Comparison of ENCODE assay signal across 1 cellular context in genomic region chr20:62368303-62368628, GRCh38.
TF ChIP-seq lines count a peak whose summit lies in the region.

No MANE protein-coding gene starts in this region.

TF ChIP-seq in HepG2, 621 proteins besides CTCF, POLR2A, EP300 and RAD21 (continued from another document and continues in another):
- TF ChIP-seq HMGXB3 (CRISPR knock-in tag; IDR thresholded peaks at IDR 0.05; ENCODE audit: borderline replicate concordance), result 0 out of 2 replicates have a peak, but pooled peaks have one; percentile 30
- TF ChIP-seq ZNF605 (CRISPR knock-in tag; IDR thresholded peaks at IDR 0.05), result no peak
- TF ChIP-seq STAT6 (CRISPR knock-in tag; IDR thresholded peaks at IDR 0.05; ENCODE audit: borderline replicate concordance), result no peak
- no peak for TF ChIP-seq POGZ (CRISPR knock-in tag; IDR thresholded peaks at IDR 0.05)
- no peak for TF ChIP-seq TAF15 (IDR thresholded peaks at IDR 0.05; ENCODE audit: low read depth, low read length, poor library complexity, severe bottlenecking)
- TF ChIP-seq ZFP36 (IDR thresholded peaks at IDR 0.05; ENCODE audit: borderline replicate concordance, low read depth, low read length, partially characterized antibody), result no peak
- no peak for TF ChIP-seq ARID4A (CRISPR knock-in tag; IDR thresholded peaks at IDR 0.05; ENCODE audit: borderline replicate concordance)
- TF ChIP-seq JARID2 (CRISPR knock-in tag; IDR thresholded peaks at IDR 0.05; ENCODE audit: insufficient replicate concordance), result no peak
- no peak; the same call in 1 of the 2 replicates for TF ChIP-seq ZNF143 (CRISPR knock-in tag; IDR thresholded peaks at IDR 0.05)
- TF ChIP-seq MYNN (CRISPR knock-in tag; IDR thresholded peaks at IDR 0.05; ENCODE audit: low read depth), result no peak; the same call in 1 of the 2 replicates
- no peak for TF ChIP-seq SMC3 (IDR thresholded peaks at IDR 0.05; ENCODE audit: low read length)
- no peak for TF ChIP-seq FOXJ3 (CRISPR knock-in tag; IDR thresholded peaks at IDR 0.05; ENCODE audit: borderline replicate concordance)
- no peak for TF ChIP-seq ZNF180 (CRISPR knock-in tag; IDR thresholded peaks at IDR 0.05; ENCODE audit: borderline replicate concordance, low read depth)
- TF ChIP-seq TCF7L2 (IDR thresholded peaks at IDR 0.05; ENCODE audit: low read depth, low read length), result no peak
- TF ChIP-seq ZFX (CRISPR knock-in tag; IDR thresholded peaks at IDR 0.05; ENCODE audit: low read depth), result peak; percentile 8
- no peak for TF ChIP-seq PAX8 (CRISPR knock-in tag; IDR thresholded peaks at IDR 0.05; ENCODE audit: borderline replicate concordance)
- TF ChIP-seq HNF4A (CRISPR knock-in tag; IDR thresholded peaks at IDR 0.05), result no peak
- TF ChIP-seq NR2F6 (IDR thresholded peaks at IDR 0.05), result no peak
- no peak for TF ChIP-seq NR2F6 (CRISPR knock-in tag; IDR thresholded peaks at IDR 0.05)
- TF ChIP-seq ZNF839 (CRISPR knock-in tag; IDR thresholded peaks at IDR 0.05; ENCODE audit: borderline replicate concordance), result 0 out of 2 replicates have a peak, but pooled peaks have one; percentile 20
- no peak for TF ChIP-seq AHDC1 (CRISPR knock-in tag; IDR thresholded peaks at IDR 0.05; ENCODE audit: borderline replicate concordance)
- no peak for TF ChIP-seq SATB2 (CRISPR knock-in tag; IDR thresholded peaks at IDR 0.05)
- no peak for TF ChIP-seq ZNF724P (CRISPR knock-in tag; IDR thresholded peaks at IDR 0.05; ENCODE audit: borderline replicate concordance)
- no peak for TF ChIP-seq MIER3 (CRISPR knock-in tag; IDR thresholded peaks at IDR 0.05; ENCODE audit: borderline replicate concordance)
- no peak for TF ChIP-seq ZNF567 (CRISPR knock-in tag; IDR thresholded peaks at IDR 0.05; ENCODE audit: borderline replicate concordance)
- no peak for TF ChIP-seq SMYD3 (CRISPR knock-in tag; IDR thresholded peaks at IDR 0.05)
- no peak for TF ChIP-seq AGO2 (optimal IDR thresholded peaks at IDR 0.05; ENCODE audit: low read depth, low read length)
- TF ChIP-seq ZNF383 (CRISPR knock-in tag; IDR thresholded peaks at IDR 0.05; ENCODE audit: borderline replicate concordance), result no peak; the same call in 1 of the 2 replicates
- no peak for TF ChIP-seq ZNF414 (CRISPR knock-in tag; IDR thresholded peaks at IDR 0.05)
- no peak for TF ChIP-seq ZSCAN21 (CRISPR knock-in tag; IDR thresholded peaks at IDR 0.05; ENCODE audit: borderline replicate concordance)
- TF ChIP-seq RXRA (CRISPR knock-in tag; IDR thresholded peaks at IDR 0.05), result no peak
- TF ChIP-seq PTBP1 (IDR thresholded peaks at IDR 0.05; ENCODE audit: low read depth, low read length, poor library complexity, severe bottlenecking), result no peak
- no peak for TF ChIP-seq ZNF207 (IDR thresholded peaks at IDR 0.05; ENCODE audit: borderline replicate concordance)
- TF ChIP-seq ZNF83 (CRISPR knock-in tag; IDR thresholded peaks at IDR 0.05; ENCODE audit: borderline replicate concordance), result no peak; the same call in 1 of the 2 replicates
- no peak; the same call in 1 of the 2 replicates for TF ChIP-seq ELF4 (CRISPR knock-in tag; IDR thresholded peaks at IDR 0.05; ENCODE audit: borderline replicate concordance)
- no peak; the same call in 1 of the 2 replicates for TF ChIP-seq IRF1 (CRISPR knock-in tag; IDR thresholded peaks at IDR 0.05; ENCODE audit: low read depth)
- TF ChIP-seq ZNF550 (CRISPR knock-in tag; IDR thresholded peaks at IDR 0.05; ENCODE audit: borderline replicate concordance), result 0 out of 2 replicates have a peak, but pooled peaks have one; percentile 13
- no peak for TF ChIP-seq ZKSCAN8 (CRISPR knock-in tag; IDR thresholded peaks at IDR 0.05; ENCODE audit: borderline replicate concordance)
- no peak for TF ChIP-seq GRHL1 (CRISPR knock-in tag; conservative IDR thresholded peaks at IDR 0.05)
- no peak; the same call in 1 of the 2 replicates for TF ChIP-seq ZNF777 (CRISPR knock-in tag; IDR thresholded peaks at IDR 0.05)
- no peak for TF ChIP-seq ZC3H4 (CRISPR knock-in tag; IDR thresholded peaks at IDR 0.05; ENCODE audit: borderline replicate concordance)
- TF ChIP-seq ZNF382 (CRISPR knock-in tag; IDR thresholded peaks at IDR 0.05; ENCODE audit: borderline replicate concordance), result no peak
- TF ChIP-seq PPARG (CRISPR knock-in tag; conservative IDR thresholded peaks at IDR 0.05), result 0 out of 2 replicates have a peak, but pooled peaks have one; percentile 10
- TF ChIP-seq NFRKB (IDR thresholded peaks at IDR 0.05), result no peak
- TF ChIP-seq GTF2F1 (IDR thresholded peaks at IDR 0.05; ENCODE audit: low read length), result no peak
